Comparison of ENCODE assay signal across 2 cellular contexts in genomic region chr1:150001415-150001814, GRCh38.
TF ChIP-seq lines count a peak whose summit lies in the region.

No MANE protein-coding gene starts in this region.

TF ChIP-seq in SK-N-SH treated with all-trans-retinoic acid at 6 μM for 48 hours, 23 proteins besides CTCF, POLR2A, EP300 and RAD21 (continued from another document):
- no peak for TF ChIP-seq POU6F1 (CRISPR knock-in tag; IDR thresholded peaks at IDR 0.05; ENCODE audit: borderline replicate concordance, low read depth)
- no peak for TF ChIP-seq CSRNP3 (CRISPR knock-in tag; IDR thresholded peaks at IDR 0.05)
- no peak for TF ChIP-seq SNAI2 (CRISPR knock-in tag; IDR thresholded peaks at IDR 0.05)
- TF ChIP-seq, protein P1, sequence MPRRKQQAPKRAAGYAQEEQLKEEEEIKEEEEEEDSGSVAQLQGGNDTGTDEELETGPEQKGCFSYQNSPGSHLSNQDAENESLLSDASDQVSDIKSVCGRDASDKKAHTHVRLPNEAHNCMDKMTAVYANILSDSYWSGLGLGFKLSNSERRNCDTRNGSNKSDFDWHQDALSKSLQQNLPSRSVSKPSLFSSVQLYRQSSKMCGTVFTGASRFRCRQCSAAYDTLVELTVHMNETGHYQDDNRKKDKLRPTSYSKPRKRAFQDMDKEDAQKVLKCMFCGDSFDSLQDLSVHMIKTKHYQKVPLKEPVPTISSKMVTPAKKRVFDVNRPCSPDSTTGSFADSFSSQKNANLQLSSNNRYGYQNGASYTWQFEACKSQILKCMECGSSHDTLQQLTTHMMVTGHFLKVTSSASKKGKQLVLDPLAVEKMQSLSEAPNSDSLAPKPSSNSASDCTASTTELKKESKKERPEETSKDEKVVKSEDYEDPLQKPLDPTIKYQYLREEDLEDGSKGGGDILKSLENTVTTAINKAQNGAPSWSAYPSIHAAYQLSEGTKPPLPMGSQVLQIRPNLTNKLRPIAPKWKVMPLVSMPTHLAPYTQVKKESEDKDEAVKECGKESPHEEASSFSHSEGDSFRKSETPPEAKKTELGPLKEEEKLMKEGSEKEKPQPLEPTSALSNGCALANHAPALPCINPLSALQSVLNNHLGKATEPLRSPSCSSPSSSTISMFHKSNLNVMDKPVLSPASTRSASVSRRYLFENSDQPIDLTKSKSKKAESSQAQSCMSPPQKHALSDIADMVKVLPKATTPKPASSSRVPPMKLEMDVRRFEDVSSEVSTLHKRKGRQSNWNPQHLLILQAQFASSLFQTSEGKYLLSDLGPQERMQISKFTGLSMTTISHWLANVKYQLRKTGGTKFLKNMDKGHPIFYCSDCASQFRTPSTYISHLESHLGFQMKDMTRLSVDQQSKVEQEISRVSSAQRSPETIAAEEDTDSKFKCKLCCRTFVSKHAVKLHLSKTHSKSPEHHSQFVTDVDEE (CRISPR knock-in tag; IDR thresholded peaks at IDR 0.05), result no peak
TF ChIP-seq in SK-N-SH treated with all-trans-retinoic acid at 6 μM for 48 hours: peak in this region for 0.

TF ChIP-seq in SK-N-SH, 30 proteins besides CTCF, POLR2A, EP300 and RAD21 (continued from another document):
- TF ChIP-seq ZBTB33 (IDR thresholded peaks at IDR 0.05; ENCODE audit: borderline replicate concordance, low read depth), result no peak
